ENCODE assay signal across 1 cellular context in genomic region chr13:52615817-52616216, GRCh38.
A peak's percentile ranks its signal among the peaks of the same experiment; 100 is the strongest.
TF ChIP-seq lines count a peak whose summit lies in the region.

No MANE protein-coding gene starts in this region.

TF ChIP-seq in GM12878, 131 proteins besides CTCF, POLR2A, EP300 and RAD21 (continued from another document):
- TF ChIP-seq ZZZ3 (IDR thresholded peaks at IDR 0.05; ENCODE audit: control insufficient read depth, insufficient read length, low read depth) (no peak), ATF7 (IDR thresholded peaks at IDR 0.05; ENCODE audit: low read depth) (0 out of 2 replicates have a peak, but pooled peaks have one; percentile 34), NR2C2 (IDR thresholded peaks at IDR 0.05; ENCODE audit: borderline replicate concordance, control insufficient read depth, insufficient read length, low read depth) (no peak), RAD51 (IDR thresholded peaks at IDR 0.05) (peak; percentile 85)
